Comparison of ENCODE assay signal across 31 cellular contexts in genomic region chr17:56247816-56248215, GRCh38.
"Had no signal": no experiment of that assay in that cellular context is flagged by ENCODE, and none has a peak within 500 bp of the region (broad histone marks: within the 10 kb centered on the region; RNA-seq: fewer than 3 reads in every experiment).

No MANE protein-coding gene starts in this region.

- H3K27me3 Mint-ChIP-seq: brain had no signal

- H3K9me3 Mint-ChIP-seq: activated CD4-positive, alpha-beta memory T cell treated with anti-CD3 and anti-CD28 coated beads, Interleukin-2, amount 10 ng/mL, durations not matched to agents 7 days and 5 days; activated CD4-positive, alpha-beta T cell treated with anti-CD3 and anti-CD28 coated beads, Interleukin-2, amount 10 ng/mL, durations not matched to agents 24 days and 14 days; activated naive CD4-positive, alpha-beta T cell treated with anti-CD3 and anti-CD28 coated beads, Interleukin-2, amount 10 ng/mL, durations not matched to agents 7 days and 5 days; activated naive CD4-positive, alpha-beta T cell treated with anti-CD3 and anti-CD28 coated beads, Interleukin-2, amount 50 U/mL, for 72 hours; activated naive CD8-positive, alpha-beta T cell treated with anti-CD3 and anti-CD28 coated beads, Interleukin-2, amount 10 ng/mL, durations not matched to agents 7 days and 5 days; activated T-cell treated with anti-CD3 and anti-CD28 coated beads, Interleukin-2, amount 50 U/mL, for 24 hours; activated T-cell treated with anti-CD3 and anti-CD28 coated beads, Interleukin-2, amount 50 U/mL, for 72 hours; brain; T-helper 2 cell treated with Interferon-gamma antibody and Interleukin-4, amounts not matched to agents 5 μg/mL and 100 μg/mL, for 36 hours had no signal

- H3K4me3 ChIP-seq: ascending aorta, breast epithelium, cardiac muscle cell, colonic mucosa, esophagus squamous epithelium, gastroesophageal sphincter had no signal

- H3K27me3 ChIP-seq: ascending aorta, colonic mucosa, esophagus squamous epithelium, gastroesophageal sphincter had no signal

- H3K9me3 ChIP-seq: ascending aorta, breast epithelium, colonic mucosa, esophagus squamous epithelium, gastroesophageal sphincter had no signal

- FAIRE-seq: endometrium, endothelial cell of umbilical vein had no signal

- DNase-seq: activated CD4-positive, alpha-beta memory T cell treated with anti-CD3 and anti-CD28 coated beads, Interleukin-2, amount 10 ng/mL, durations not matched to agents 7 days and 5 days; activated CD4-positive, alpha-beta T cell treated with anti-CD3 and anti-CD28 coated beads for 36 hours; activated CD4-positive, alpha-beta T cell treated with anti-CD3 and anti-CD28 coated beads, Interleukin-2, amount 10 ng/mL, durations not matched to agents 24 days and 14 days; activated CD4-positive, CD25-positive, alpha-beta regulatory T cell; activated CD4-positive, CD25-positive, alpha-beta regulatory T cell treated with anti-CD3 and anti-CD28 coated beads, Interleukin-2, amount 50 U/mL, for 72 hours; activated CD8-positive, alpha-beta memory T cell treated with anti-CD3 and anti-CD28 coated beads, Interleukin-2, amount 50 U/mL, for 48 hours; activated gamma-delta T cell; activated naive CD4-positive, alpha-beta T cell; activated naive CD4-positive, alpha-beta T cell treated with anti-CD3 and anti-CD28 coated beads, Interleukin-2, amount 10 ng/mL, durations not matched to agents 7 days and 5 days; activated naive CD8-positive, alpha-beta T cell treated with anti-CD3 and anti-CD28 coated beads, Interleukin-2, amount 10 ng/mL, durations not matched to agents 7 days and 5 days; activated T-cell treated with anti-CD3 and anti-CD28 coated beads for 4 hours; activated T-cell treated with anti-CD3 and anti-CD28 coated beads, Interleukin-2, amount 50 U/mL, for 24 hours; activated T-cell treated with anti-CD3 and anti-CD28 coated beads, Interleukin-2, amount 50 U/mL, for 72 hours; central memory CD4-positive, alpha-beta T cell; cerebellar nuclear complex; colonic mucosa; effector CD8-positive, alpha-beta T cell; esophagus squamous epithelium; foreskin melanocyte; T-helper 17 cell; T1000 had no signal

- H3K36me3 ChIP-seq: ascending aorta, breast epithelium, cardiac muscle cell, colonic mucosa, esophagus squamous epithelium, gastroesophageal sphincter had no signal

- H3K4me1 Mint-ChIP-seq: activated CD4-positive, alpha-beta memory T cell treated with anti-CD3 and anti-CD28 coated beads, Interleukin-2, amount 10 ng/mL, durations not matched to agents 7 days and 5 days; activated CD4-positive, alpha-beta T cell treated with anti-CD3 and anti-CD28 coated beads for 36 hours; activated CD4-positive, alpha-beta T cell treated with anti-CD3 and anti-CD28 coated beads, Interleukin-2, amount 10 ng/mL, durations not matched to agents 24 days and 14 days; activated naive CD4-positive, alpha-beta T cell treated with anti-CD3 and anti-CD28 coated beads, Interleukin-2, amount 10 ng/mL, durations not matched to agents 7 days and 5 days; activated naive CD8-positive, alpha-beta T cell treated with anti-CD3 and anti-CD28 coated beads, Interleukin-2, amount 10 ng/mL, durations not matched to agents 7 days and 5 days; T-helper 17 cell had no signal

- H3K27ac Mint-ChIP-seq: activated CD4-positive, alpha-beta memory T cell treated with anti-CD3 and anti-CD28 coated beads, Interleukin-2, amount 10 ng/mL, durations not matched to agents 7 days and 5 days; activated CD4-positive, alpha-beta T cell treated with anti-CD3 and anti-CD28 coated beads for 36 hours; activated CD4-positive, alpha-beta T cell treated with anti-CD3 and anti-CD28 coated beads, Interleukin-2, amount 10 ng/mL, durations not matched to agents 24 days and 14 days; activated naive CD4-positive, alpha-beta T cell treated with anti-CD3 and anti-CD28 coated beads, Interleukin-2, amount 10 ng/mL, durations not matched to agents 7 days and 5 days; activated naive CD4-positive, alpha-beta T cell treated with anti-CD3 and anti-CD28 coated beads, Interleukin-2, amount 50 U/mL, for 72 hours; activated naive CD8-positive, alpha-beta T cell treated with anti-CD3 and anti-CD28 coated beads, Interleukin-2, amount 10 ng/mL, durations not matched to agents 7 days and 5 days; activated T-cell treated with anti-CD3 and anti-CD28 coated beads, Interleukin-2, amount 50 U/mL, for 24 hours; activated T-cell treated with anti-CD3 and anti-CD28 coated beads, Interleukin-2, amount 50 U/mL, for 72 hours; brain; T-helper 17 cell; T-helper 2 cell treated with Interferon-gamma antibody and Interleukin-4, amounts not matched to agents 5 μg/mL and 100 μg/mL, for 36 hours had no signal

- H3K4me1 ChIP-seq: ascending aorta, breast epithelium, colonic mucosa, esophagus squamous epithelium, gastroesophageal sphincter had no signal

- H3K27ac ChIP-seq: ascending aorta, breast epithelium, cardiac muscle cell, colonic mucosa, epithelial cell of prostate, esophagus squamous epithelium, gastroesophageal sphincter had no signal

- H3K36me3 Mint-ChIP-seq: activated naive CD4-positive, alpha-beta T cell treated with anti-CD3 and anti-CD28 coated beads, Interleukin-2, amount 10 ng/mL, durations not matched to agents 7 days and 5 days; activated naive CD4-positive, alpha-beta T cell treated with anti-CD3 and anti-CD28 coated beads, Interleukin-2, amount 50 U/mL, for 72 hours; activated naive CD8-positive, alpha-beta T cell treated with anti-CD3 and anti-CD28 coated beads, Interleukin-2, amount 10 ng/mL, durations not matched to agents 7 days and 5 days; brain had no signal

- H3K4me3 Mint-ChIP-seq: activated CD4-positive, alpha-beta memory T cell treated with anti-CD3 and anti-CD28 coated beads, Interleukin-2, amount 10 ng/mL, durations not matched to agents 7 days and 5 days; activated CD4-positive, alpha-beta T cell treated with anti-CD3 and anti-CD28 coated beads for 36 hours; activated CD4-positive, alpha-beta T cell treated with anti-CD3 and anti-CD28 coated beads, Interleukin-2, amount 10 ng/mL, durations not matched to agents 24 days and 14 days; activated naive CD4-positive, alpha-beta T cell treated with anti-CD3 and anti-CD28 coated beads, Interleukin-2, amount 10 ng/mL, durations not matched to agents 7 days and 5 days; activated naive CD8-positive, alpha-beta T cell treated with anti-CD3 and anti-CD28 coated beads, Interleukin-2, amount 10 ng/mL, durations not matched to agents 7 days and 5 days; activated T-cell treated with anti-CD3 and anti-CD28 coated beads, Interleukin-2, amount 50 U/mL, for 24 hours; activated T-cell treated with anti-CD3 and anti-CD28 coated beads, Interleukin-2, amount 50 U/mL, for 72 hours; brain; T-helper 17 cell; T-helper 2 cell treated with Interferon-gamma antibody and Interleukin-4, amounts not matched to agents 5 μg/mL and 100 μg/mL, for 36 hours had no signal
